Comparison of ENCODE assay signal across 8 cellular contexts in the genomic region with DNA sequence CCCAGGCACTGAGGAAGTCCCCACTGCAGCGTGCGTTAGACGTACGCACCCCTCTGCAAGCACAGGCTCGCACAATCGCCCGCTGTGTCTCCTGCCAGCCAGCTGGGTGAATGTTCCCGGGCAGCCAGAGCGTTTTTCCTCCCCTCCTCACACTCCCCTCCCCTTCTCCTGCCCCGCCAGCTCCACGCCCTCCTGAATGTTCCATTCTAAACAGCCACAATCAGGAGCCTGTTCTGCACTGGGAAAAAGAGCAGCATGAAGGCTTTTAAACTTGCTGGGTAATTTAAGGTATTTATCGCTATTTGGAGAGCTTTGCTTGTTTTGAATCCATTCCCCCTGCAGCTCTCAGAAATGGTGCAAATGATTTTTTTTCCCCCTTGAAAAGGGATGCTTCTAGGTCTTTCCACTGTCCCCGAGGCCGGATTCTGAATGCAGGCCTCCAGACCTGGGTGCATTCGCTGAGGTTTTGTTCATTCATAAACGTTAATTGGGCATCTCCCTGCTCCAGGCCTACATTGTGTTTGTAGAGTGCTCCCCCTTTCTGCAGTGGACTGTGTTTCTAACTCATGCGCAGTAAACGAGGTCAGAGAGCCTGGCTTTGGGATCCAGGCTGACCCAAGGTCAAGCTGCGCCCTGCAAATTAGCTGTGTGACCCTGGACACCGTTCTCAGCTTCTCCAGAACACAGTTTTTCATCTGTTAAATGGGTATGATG.
DNase-seq lines count a peak whose midpoint lies in the region; ATAC-seq and TF ChIP-seq lines count a peak whose summit lies in the region.

No MANE protein-coding gene starts in this region.

- H3K79me2 ChIP-seq in neural cell (replicated peaks; ENCODE audit: insufficient read depth, low read length) (no peaks in the 10 kb centered on the region), GM23248 (ENCODE audit: insufficient read depth) (no peaks in the 10 kb centered on the region)

- peak; percentile 15 for DNase-seq in Daoy (ENCODE audit: low read depth)
- DNase-seq in NCI-H748 treated with DMSO at 0.1 percent for 48 hours (lab: John Stamatoyannopoulos, UW) = peak; percentile 30
- DNase-seq in epithelial cell of prostate (ENCODE audit: low read depth, low spot score) = peak; percentile 14
- no peak for DNase-seq in HPDE6-E6E7 (ENCODE audit: extremely low spot score)
- no peak for DNase-seq in NCI-H2081 treated with DMSO at 0.1 percent for 48 hours (lab: John Stamatoyannopoulos, UW)
- no peak for DNase-seq in GM23248

- H3K9me3 ChIP-seq in neural cell (ENCODE audit: low read length) (no peaks in the 10 kb centered on the region), GM23248 (ENCODE audit: low read depth) (no peaks in the 10 kb centered on the region)

- ATAC-seq in HG03378 (IDR thresholded peaks at IDR 0.05; ENCODE audit: unreplicated experiment) = no peak

- H3K4me3 ChIP-seq in neural cell (ENCODE audit: low read length) = peak overlapping the region; percentile 25
- H3K4me3 ChIP-seq in GM23248 = no peak overlapping the region

- in situ Hi-C loops in GM23248 (cut with MboI) = no loop called here

- H3K4me2 ChIP-seq in neural cell (ENCODE audit: low read length) = no peak overlapping the region
- no peak overlapping the region for H3K4me2 ChIP-seq in GM23248 (ENCODE audit: unreplicated experiment)

- H3K9me2 ChIP-seq in neural cell (ENCODE audit: insufficient read depth, low read length) (no peaks in the 10 kb centered on the region), GM23248 (ENCODE audit: insufficient read depth) (no peaks in the 10 kb centered on the region)

- TF ChIP-seq CTCF in neural cell (IDR thresholded peaks at IDR 0.05; ENCODE audit: poor library complexity, severe bottlenecking) = no peak

- H4K20me1 ChIP-seq in neural cell (ENCODE audit: insufficient read depth) (no peaks in the 10 kb centered on the region), GM23248 (ENCODE audit: insufficient read depth) (no peaks in the 10 kb centered on the region)

- H2AFZ ChIP-seq in neural cell (ENCODE audit: low read depth, low read length) (no peak overlapping the region), GM23248 (no peak overlapping the region)

- H3K9ac ChIP-seq in neural cell (ENCODE audit: low read length) (peak overlapping the region; percentile 40), GM23248 (no peak overlapping the region)

- H3K27me3 ChIP-seq in neural cell (ENCODE audit: insufficient read depth, low read depth, low read length) (no peaks in the 10 kb centered on the region), GM23248 (replicated peaks; ENCODE audit: insufficient read depth) (no peaks in the 10 kb centered on the region)

- no peaks in the 10 kb centered on the region for H3F3A ChIP-seq in neural cell (ENCODE audit: insufficient read depth, low read length, poor library complexity, severe bottlenecking)
- peaks cover 32% of the 10 kb centered on the region for H3F3A ChIP-seq in GM23248 (ENCODE audit: insufficient read depth)

- WGBS in GM23248 (ENCODE audit: low coverage in 1 of 2, low lambda C conversion rate in 2 of 2, missing lambda C conversion rate in 2 of 2), 2 experiments = 61 to 73% methylated on average over 19 to 20 of the region's 20 CpGs

- no peak for TF ChIP-seq EP300 in neural cell (conservative IDR thresholded peaks at IDR 0.05; ENCODE audit: poor library complexity, severe bottlenecking)

- peaks cover 34% of the 10 kb centered on the region for H3K4me1 ChIP-seq in GM23248 (ENCODE audit: insufficient read depth)

- H3K27ac ChIP-seq in epithelial cell of prostate (peak overlapping the region; percentile 32), neural cell (ENCODE audit: low read length) (peak overlapping the region; percentile 18), GM23248 (no peak overlapping the region)

- H3K36me3 ChIP-seq in neural cell (ENCODE audit: insufficient read depth, low read length) (no peaks in the 10 kb centered on the region), GM23248 (ENCODE audit: low read depth) (no peaks in the 10 kb centered on the region)

- TF ChIP-seq RAD21 in neural cell (conservative IDR thresholded peaks at IDR 0.05) = peak; percentile 19

TF ChIP-seq in neural cell, 6 proteins besides CTCF, POLR2A, EP300 and RAD21:
- no peak for TF ChIP-seq TAF1 (IDR thresholded peaks at IDR 0.05; ENCODE audit: low read depth)
- no peak for TF ChIP-seq MXI1 (conservative IDR thresholded peaks at IDR 0.05; ENCODE audit: poor library complexity, severe bottlenecking)
- TF ChIP-seq, protein P1, sequence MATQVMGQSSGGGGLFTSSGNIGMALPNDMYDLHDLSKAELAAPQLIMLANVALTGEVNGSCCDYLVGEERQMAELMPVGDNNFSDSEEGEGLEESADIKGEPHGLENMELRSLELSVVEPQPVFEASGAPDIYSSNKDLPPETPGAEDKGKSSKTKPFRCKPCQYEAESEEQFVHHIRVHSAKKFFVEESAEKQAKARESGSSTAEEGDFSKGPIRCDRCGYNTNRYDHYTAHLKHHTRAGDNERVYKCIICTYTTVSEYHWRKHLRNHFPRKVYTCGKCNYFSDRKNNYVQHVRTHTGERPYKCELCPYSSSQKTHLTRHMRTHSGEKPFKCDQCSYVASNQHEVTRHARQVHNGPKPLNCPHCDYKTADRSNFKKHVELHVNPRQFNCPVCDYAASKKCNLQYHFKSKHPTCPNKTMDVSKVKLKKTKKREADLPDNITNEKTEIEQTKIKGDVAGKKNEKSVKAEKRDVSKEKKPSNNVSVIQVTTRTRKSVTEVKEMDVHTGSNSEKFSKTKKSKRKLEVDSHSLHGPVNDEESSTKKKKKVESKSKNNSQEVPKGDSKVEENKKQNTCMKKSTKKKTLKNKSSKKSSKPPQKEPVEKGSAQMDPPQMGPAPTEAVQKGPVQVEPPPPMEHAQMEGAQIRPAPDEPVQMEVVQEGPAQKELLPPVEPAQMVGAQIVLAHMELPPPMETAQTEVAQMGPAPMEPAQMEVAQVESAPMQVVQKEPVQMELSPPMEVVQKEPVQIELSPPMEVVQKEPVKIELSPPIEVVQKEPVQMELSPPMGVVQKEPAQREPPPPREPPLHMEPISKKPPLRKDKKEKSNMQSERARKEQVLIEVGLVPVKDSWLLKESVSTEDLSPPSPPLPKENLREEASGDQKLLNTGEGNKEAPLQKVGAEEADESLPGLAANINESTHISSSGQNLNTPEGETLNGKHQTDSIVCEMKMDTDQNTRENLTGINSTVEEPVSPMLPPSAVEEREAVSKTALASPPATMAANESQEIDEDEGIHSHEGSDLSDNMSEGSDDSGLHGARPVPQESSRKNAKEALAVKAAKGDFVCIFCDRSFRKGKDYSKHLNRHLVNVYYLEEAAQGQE (IDR thresholded peaks at IDR 0.05; ENCODE audit: borderline replicate concordance) = peak; percentile 77
- TF ChIP-seq POLR2AphosphoS5 (IDR thresholded peaks at IDR 0.05) = no peak
- TF ChIP-seq SMC3 (conservative IDR thresholded peaks at IDR 0.05; ENCODE audit: poor library complexity) = peak; percentile 11
- TF ChIP-seq EZH2 (IDR thresholded peaks at IDR 0.05; ENCODE audit: borderline replicate concordance, insufficient read depth, low read length, poor library complexity, severe bottlenecking) = no peak

Comparison
In these comparisons a context has a peak if more than half of its experiments do, and no peak if none do; other contexts are left out.
1. DNase-seq: peak in Daoy (single experiment), NCI-H748 treated with DMSO at 0.1 percent for 48 hours (single experiment) and epithelial cell of prostate (single experiment); none in HPDE6-E6E7 (single experiment), NCI-H2081 treated with DMSO at 0.1 percent for 48 hours (single experiment) and GM23248 (single experiment).